ENCODE assay signal across 1 cellular context in the genomic region with DNA sequence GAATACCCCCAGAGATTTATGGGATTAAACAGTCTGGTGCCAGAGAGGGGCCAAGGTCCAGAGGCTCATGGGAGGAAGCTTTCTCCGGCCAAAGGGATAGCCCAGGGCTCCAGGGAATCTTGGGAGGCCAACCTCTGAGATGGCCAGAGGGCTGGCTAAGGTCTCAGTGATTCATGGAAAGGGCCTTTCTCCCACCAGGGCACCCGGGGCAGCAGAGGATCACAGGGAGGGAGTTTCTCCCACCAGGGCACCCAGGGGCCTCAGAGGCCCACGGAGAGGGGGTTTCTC.
TF ChIP-seq lines count a peak whose summit lies in the region.

No MANE protein-coding gene starts in this region.

TF ChIP-seq in HepG2, 621 proteins besides CTCF, POLR2A, EP300 and RAD21:
- no peak for TF ChIP-seq ZNF605 (CRISPR knock-in tag; IDR thresholded peaks at IDR 0.05)
- peak; percentile 37; the same call in 1 of the 2 replicates for TF ChIP-seq POLR2G (IDR thresholded peaks at IDR 0.05; ENCODE audit: low read depth, low read length)
- no peak for TF ChIP-seq POLR2AphosphoS5 (IDR thresholded peaks at IDR 0.05; ENCODE audit: low read depth, low read length)
- TF ChIP-seq GFI1 (CRISPR knock-in tag; IDR thresholded peaks at IDR 0.05; ENCODE audit: borderline replicate concordance): no peak
- no peak for TF ChIP-seq GPN1 (CRISPR knock-in tag; IDR thresholded peaks at IDR 0.05; ENCODE audit: borderline replicate concordance)
- 0 out of 2 replicates have a peak, but pooled peaks have one; percentile 8 for TF ChIP-seq ZNF124 (CRISPR knock-in tag; IDR thresholded peaks at IDR 0.05)
- TF ChIP-seq RNF2 (conservative IDR thresholded peaks at IDR 0.05; ENCODE audit: low read depth): no peak
